In genomic region chr1:52767881-52768280, GRCh38 we compare ENCODE assay signal across 23 cellular contexts.
"Had no signal": no experiment of that assay in that cellular context is flagged by ENCODE, and none has a peak within 500 bp of the region (broad histone marks: within the 10 kb centered on the region; RNA-seq: fewer than 3 reads in every experiment).

No MANE protein-coding gene starts in this region.

- H3K4me1 Mint-ChIP-seq: mesothelial cell of epicardium; stimulated activated memory B cell treated with anti-CD40 and anti-IgM and Interleukin-4, amounts not matched to agents 10 μg/mL and 1 μg/mL and 100 μg/mL, for 72 hours had no signal

- H3K27ac Mint-ChIP-seq: activated CD4-positive, alpha-beta memory T cell treated with anti-CD3 and anti-CD28 coated beads for 36 hours; activated CD8-positive, alpha-beta memory T cell treated with anti-CD3 and anti-CD28 coated beads, Interleukin-2, amount 10 ng/mL, durations not matched to agents 7 days and 5 days; activated naive CD8-positive, alpha-beta T cell treated with anti-CD3 and anti-CD28 coated beads for 36 hours; mesothelial cell of epicardium; natural killer cell treated with Interleukin-12 subunit alpha and Interleukin-12 subunit beta and Interleukin-15 and Interleukin-18, amount 100 ng/mL, for 72 hours; stimulated activated memory B cell treated with anti-CD40 and anti-IgM and Interleukin-4, amounts not matched to agents 10 μg/mL and 1 μg/mL and 100 μg/mL, for 72 hours had no signal

- H3K4me1 ChIP-seq: parathyroid adenoma, right lobe of liver, suprapubic skin had no signal

- H3K4me3 ChIP-seq: left ventricle myocardium inferior, right lobe of liver, skin epidermis, stomach, suprapubic skin, tibial nerve had no signal

- H3K9me3 Mint-ChIP-seq: activated CD4-positive, alpha-beta memory T cell treated with anti-CD3 and anti-CD28 coated beads for 36 hours; activated naive CD8-positive, alpha-beta T cell treated with anti-CD3 and anti-CD28 coated beads for 36 hours; natural killer cell treated with Interleukin-12 subunit alpha and Interleukin-12 subunit beta and Interleukin-15 and Interleukin-18, amount 100 ng/mL, for 72 hours; stimulated activated memory B cell treated with anti-CD40 and anti-IgM and Interleukin-4, amounts not matched to agents 10 μg/mL and 1 μg/mL and 100 μg/mL, for 72 hours had no signal

- H3K4me3 Mint-ChIP-seq: activated CD4-positive, alpha-beta memory T cell treated with anti-CD3 and anti-CD28 coated beads for 36 hours; activated CD8-positive, alpha-beta memory T cell treated with anti-CD3 and anti-CD28 coated beads, Interleukin-2, amount 10 ng/mL, durations not matched to agents 7 days and 5 days; activated naive CD8-positive, alpha-beta T cell treated with anti-CD3 and anti-CD28 coated beads for 36 hours; mesothelial cell of epicardium; natural killer cell treated with Interleukin-12 subunit alpha and Interleukin-12 subunit beta and Interleukin-15 and Interleukin-18, amount 100 ng/mL, for 72 hours; stimulated activated memory B cell treated with anti-CD40 and anti-IgM and Interleukin-4, amounts not matched to agents 10 μg/mL and 1 μg/mL and 100 μg/mL, for 72 hours had no signal

- H3K9me3 ChIP-seq: left ventricle myocardium inferior, right lobe of liver, stomach, suprapubic skin, tibial nerve had no signal

- H3K36me3 Mint-ChIP-seq: natural killer cell treated with Interleukin-12 subunit alpha and Interleukin-12 subunit beta and Interleukin-15 and Interleukin-18, amount 100 ng/mL, for 72 hours had no signal

- H3K27ac ChIP-seq: left ventricle myocardium inferior, parathyroid adenoma, right lobe of liver, skin epidermis, stomach, suprapubic skin, tibial nerve, WERI-Rb-1 had no signal

- H3K27me3 ChIP-seq: right lobe of liver, stomach, suprapubic skin, tibial nerve had no signal

- DNase-seq: activated CD4-positive, alpha-beta memory T cell treated with anti-CD3 and anti-CD28 coated beads for 36 hours; activated CD4-positive, alpha-beta T cell treated with anti-CD3 and anti-CD28 coated beads for 1 hour; activated CD8-positive, alpha-beta memory T cell treated with anti-CD3 and anti-CD28 coated beads, Interleukin-2, amount 10 ng/mL, durations not matched to agents 7 days and 5 days; activated naive CD8-positive, alpha-beta T cell treated with anti-CD3 and anti-CD28 coated beads for 36 hours; activated T-cell treated with anti-CD3 and anti-CD28 coated beads for 4 hours; central memory CD4-positive, alpha-beta T cell; dermis blood vessel endothelial cell; effector memory CD4-positive, alpha-beta T cell; hippocampal formation; left ventricle myocardium inferior; nucleus accumbens; right lobe of liver; stimulated activated CD4-positive, alpha-beta T cell treated with anti-CD3 and anti-CD28 coated beads, Interleukin-15, amount 100 ng/mL, for 24 hours; stomach; WERI-Rb-1 had no signal

- ATAC-seq: activated CD8-positive, alpha-beta memory T cell treated with anti-CD3 and anti-CD28 coated beads, Interleukin-2, amount 10 ng/mL, durations not matched to agents 7 days and 5 days; esophagus mucosa; natural killer cell treated with Interleukin-12 subunit alpha and Interleukin-12 subunit beta and Interleukin-15 and Interleukin-18, amount 100 ng/mL, for 72 hours; right lobe of liver; stimulated activated memory B cell treated with anti-CD40 and anti-IgM and Interleukin-4, amounts not matched to agents 10 μg/mL and 1 μg/mL and 100 μg/mL, for 72 hours had no signal

- H3K27me3 Mint-ChIP-seq: activated CD4-positive, alpha-beta memory T cell treated with anti-CD3 and anti-CD28 coated beads for 36 hours; activated CD8-positive, alpha-beta memory T cell treated with anti-CD3 and anti-CD28 coated beads, Interleukin-2, amount 10 ng/mL, durations not matched to agents 7 days and 5 days; activated naive CD8-positive, alpha-beta T cell treated with anti-CD3 and anti-CD28 coated beads for 36 hours; natural killer cell treated with Interleukin-12 subunit alpha and Interleukin-12 subunit beta and Interleukin-15 and Interleukin-18, amount 100 ng/mL, for 72 hours; stimulated activated memory B cell treated with anti-CD40 and anti-IgM and Interleukin-4, amounts not matched to agents 10 μg/mL and 1 μg/mL and 100 μg/mL, for 72 hours had no signal
